ENCODE assay signal across 1 cellular context in genomic region chr5:10301266-10301665, GRCh38.
TF ChIP-seq lines count a peak whose summit lies in the region.

No MANE protein-coding gene starts in this region.

TF ChIP-seq in HEK293, 187 proteins besides CTCF, POLR2A, EP300 and RAD21 (continued from another document):
- TF ChIP-seq SP7 (tag by site-specific recombination; IDR thresholded peaks at IDR 0.05), result peak; percentile 61
- no peak for TF ChIP-seq ZSCAN16 (tag by site-specific recombination; IDR thresholded peaks at IDR 0.05)
- peak; percentile 59 for TF ChIP-seq KLF1 (tag by site-specific recombination; IDR thresholded peaks at IDR 0.05)
- TF ChIP-seq ZNF585B (tag by site-specific recombination; IDR thresholded peaks at IDR 0.05), result no peak
TF ChIP-seq in HEK293: peak in this region for 4.
